In genomic region chr16:22092143-22092933, GRCh38 we compare ENCODE assay signal across 10 cellular contexts. TPM values are rescaled to one million over a fixed set of nuclear protein-coding genes. Genes with fewer than 3 reads are reported as not detected.
DNase-seq lines count a peak whose midpoint lies in the region; ATAC-seq and TF ChIP-seq lines count a peak whose summit lies in the region.
"Had no signal": no experiment of that assay in that cellular context is flagged by ENCODE, and none has a peak within 500 bp of the region (broad histone marks: within the 10 kb centered on the region; RNA-seq: fewer than 3 reads in every experiment).

VWA3A (plus strand) TSS chr16:22092541; CDS start chr16:22092638, 97 bp downstream.

- H4K5ac ChIP-seq in mesendoderm (ENCODE audit: low read length): no peak within 1 kb of the TSS

- H2AK5ac ChIP-seq in mesendoderm (ENCODE audit: low read length): no peak within 1 kb of the TSS

- DNase-seq in LNCaP clone FGC (ENCODE audit: low read depth): peak; percentile 37
- DNase-seq in epithelial cell of esophagus (ENCODE audit: low read depth): peak; percentile 10
- DNase-seq in mesendoderm: peak; percentile 94
- DNase-seq in NCI-H1092 treated with DMSO at 0.1 percent for 48 hours (lab: John Stamatoyannopoulos, UW): no peak
- no peak for DNase-seq in colonic mucosa
- DNase-seq in activated CD4-positive, alpha-beta T cell treated with anti-CD3 and anti-CD28 coated beads, Interleukin-2, amount 50 U/mL, for 1 hour: no peak
- DNase-seq: T-helper 2 cell had no signal

- H2BK5ac ChIP-seq in mesendoderm (ENCODE audit: low read length): no peak within 1 kb of the TSS

- H3K27me3 ChIP-seq in mesendoderm (ENCODE audit: insufficient read depth, low read length, poor library complexity): no peaks in the 10 kb centered on the region
- H3K27me3 ChIP-seq in colonic mucosa: no peaks in the 10 kb centered on the region
- H3K27me3 ChIP-seq: adrenal gland had no signal

- no peak within 1 kb of the TSS for H3K23ac ChIP-seq in mesendoderm (ENCODE audit: low read length)

- no peaks in the 10 kb centered on the region for H3K79me2 ChIP-seq in mesendoderm (ENCODE audit: control insufficient read depth, insufficient read depth, low read length)

- H3K9me3 ChIP-seq in colonic mucosa: no peaks in the 10 kb centered on the region
- H3K9me3 ChIP-seq: adrenal gland had no signal

- H2BK15ac ChIP-seq in mesendoderm (replicated peaks; ENCODE audit: low read depth): no peak within 1 kb of the TSS

- TF ChIP-seq CTCF in C4-2B (conservative IDR thresholded peaks at IDR 0.05) (no peak), LNCaP clone FGC (IDR thresholded peaks at IDR 0.05; ENCODE audit: control insufficient read depth, extremely low read depth, insufficient read depth) (no peak), epithelial cell of esophagus (IDR thresholded peaks at IDR 0.05; ENCODE audit: insufficient read depth, low read depth, low read length, missing control alignments) (no peak), colonic mucosa (IDR thresholded peaks at IDR 0.05) (no peak)

- ATAC-seq in GM21528 (IDR thresholded peaks at IDR 0.05; ENCODE audit: low FRiP score, unreplicated experiment): no peak

- H3K56ac ChIP-seq in mesendoderm (ENCODE audit: low read length): no peak within 1 kb of the TSS

- H3K4me3 ChIP-seq in LNCaP clone FGC (ENCODE audit: low read depth, low read length) (no peak within 1 kb of the TSS), epithelial cell of esophagus (ENCODE audit: low read length) (no peak within 1 kb of the TSS), mesendoderm (ENCODE audit: low read length) (no peak within 1 kb of the TSS), colonic mucosa (no peak within 1 kb of the TSS)
- H3K4me3 ChIP-seq: adrenal gland had no signal

- H4K8ac ChIP-seq in mesendoderm (ENCODE audit: low read depth, low read length): no peak within 1 kb of the TSS

- H3K4me1 ChIP-seq in mesendoderm (ENCODE audit: control insufficient read depth, low read depth, low read length) (no peaks in the 10 kb centered on the region), colonic mucosa (no peaks in the 10 kb centered on the region)
- H3K4me1 ChIP-seq: adrenal gland had no signal

- no peaks in the 10 kb centered on the region for H3K79me1 ChIP-seq in mesendoderm (ENCODE audit: low read length)

- no peak within 1 kb of the TSS for H2BK120ac ChIP-seq in mesendoderm (ENCODE audit: low read depth, low read length)

- no CpG with 5 or more reads among the region's 9 CpGs for WGBS in mesendoderm (ENCODE audit: extremely low coverage, insufficient coverage, low lambda C conversion rate)

- H3K9ac ChIP-seq in mesendoderm (ENCODE audit: low read length) (no peak within 1 kb of the TSS), colonic mucosa (ENCODE audit: low read depth in 2 of 2, low read length in 2 of 2) (no peak within 1 kb of the TSS)

- no peak within 1 kb of the TSS for H3K4ac ChIP-seq in mesendoderm (ENCODE audit: low read depth, low read length)

- no peak within 1 kb of the TSS for H3K18ac ChIP-seq in mesendoderm (ENCODE audit: low read length)

- intact Hi-C loops in colonic mucosa (cut with DNase I): no loop called here

- H3K36me3 ChIP-seq in mesendoderm (ENCODE audit: control insufficient read depth, insufficient read depth, low read length): no peaks in the 10 kb centered on the region
- no peaks in the 10 kb centered on the region for H3K36me3 ChIP-seq in colonic mucosa
- H3K36me3 ChIP-seq: adrenal gland had no signal

- H3K4me2 ChIP-seq in mesendoderm (ENCODE audit: low read length): no peak within 1 kb of the TSS

- H3K27ac ChIP-seq in C4-2B (peak within 1 kb of the TSS; percentile 6; the same call in 1 of the 2 replicates), mesendoderm (ENCODE audit: low read depth, low read length) (no peak within 1 kb of the TSS), colonic mucosa (no peak within 1 kb of the TSS)
- H3K27ac ChIP-seq: adrenal gland had no signal

RNA-seq across cellular contexts. Expression of gene VWA3A, which starts in this region (rescaled TPM):
- polyA plus RNA-seq in mesendoderm (2013, experiment 1 of 2): 0.03 TPM
- 0.01 TPM for polyA plus RNA-seq in mesendoderm (2013, experiment 2 of 2)
- not detected for total RNA-seq in colonic mucosa

Comparison
In these comparisons a context has a peak if more than half of its experiments do, and no peak if none do; other contexts are left out.
1. DNase-seq: peak in LNCaP clone FGC (single experiment), epithelial cell of esophagus (single experiment) and mesendoderm (single experiment); none in NCI-H1092 treated with DMSO at 0.1 percent for 48 hours (single experiment), colonic mucosa (single experiment) and activated CD4-positive, alpha-beta T cell treated with anti-CD3 and anti-CD28 coated beads, Interleukin-2, amount 50 U/mL, for 1 hour (single experiment).